18 cellular contexts compared by ENCODE assay signal in the genomic region with DNA sequence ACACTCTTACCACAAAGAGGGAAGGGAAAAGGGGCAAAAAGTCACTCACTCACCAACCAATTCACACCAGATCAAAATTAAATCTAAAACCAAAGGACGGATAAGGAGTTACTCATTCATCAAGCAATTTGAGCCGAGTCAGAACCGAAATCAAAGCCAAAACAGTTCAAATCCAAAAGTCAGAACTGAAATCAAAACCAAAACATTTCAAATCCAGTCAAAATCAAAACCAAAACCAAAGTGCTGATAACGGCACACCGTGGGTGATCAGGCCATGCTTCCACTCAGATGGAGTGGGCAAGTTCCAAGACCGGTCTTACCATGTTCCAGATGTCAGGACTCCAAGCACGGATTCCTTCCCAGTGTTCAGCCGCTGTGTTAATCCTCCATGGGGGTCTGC.
DNase-seq lines count a peak whose midpoint lies in the region; ATAC-seq, FAIRE-seq and TF ChIP-seq lines count a peak whose summit lies in the region.
"Had no signal": no experiment of that assay in that cellular context is flagged by ENCODE, and none has a peak within 500 bp of the region (broad histone marks: within the 10 kb centered on the region; RNA-seq: fewer than 3 reads in every experiment).

No MANE protein-coding gene starts in this region.

- H3K27ac Mint-ChIP-seq in CD14-positive monocyte (peak overlapping the region; percentile 87 to 93 (median 90)), IgD-negative memory B cell (peak overlapping the region in 1 of 3 donors; percentile 76)
- H3K27ac Mint-ChIP-seq: nephron had no signal

- H2BK120ac ChIP-seq in H1 (replicated peaks; ENCODE audit: low read depth, low read length) = no peak overlapping the region

- no peak overlapping the region for H3K4me3 ChIP-seq in H1 (ENCODE audit: extremely low read depth in 1 of 4, insufficient read depth in 2 of 4, low read depth in 3 of 4, low read length in 4 of 4)
- H3K4me3 ChIP-seq: adrenal gland, BLaER1 had no signal

- peaks cover 14% of the 10 kb centered on the region for H3K4me1 Mint-ChIP-seq in CD14-positive monocyte
- H3K4me1 Mint-ChIP-seq in IgD-negative memory B cell = peaks cover 7 to 15% (median 11%) of the 10 kb centered on the region in 3 donors

- H3K56ac ChIP-seq in H1 (replicated peaks; ENCODE audit: insufficient read length, low read depth, low read length) = no peak overlapping the region

- TF ChIP-seq CTCF in CD14-positive monocyte (IDR thresholded peaks at IDR 0.05) (no peak), H1 (IDR thresholded peaks at IDR 0.05; ENCODE audit: control extremely low read depth in 1 of 3, insufficient read depth in 1 of 3, low read depth in 1 of 3, low read length in 3 of 3) (no peak)

- H3K27me3 ChIP-seq in H1 (replicated peaks in 1 of 4; ENCODE audit: control insufficient read depth in 3 of 4, extremely low read depth in 1 of 4, insufficient read depth in 3 of 4, low read length in 3 of 4) = no peaks in the 10 kb centered on the region
- H3K27me3 ChIP-seq: adrenal gland, BLaER1 had no signal

- H3K4me2 ChIP-seq in H1 (ENCODE audit: insufficient read depth in 1 of 2, low read depth in 2 of 2, low read length in 2 of 2) = no peak overlapping the region
- H3K4me2 ChIP-seq: BLaER1 had no signal

- H3K4me3 Mint-ChIP-seq in CD14-positive monocyte (no peak overlapping the region), IgD-negative memory B cell (peak overlapping the region in 3 of 4 donors; percentile 26 to 70 (median 67))
- H3K4me3 Mint-ChIP-seq: H9, nephron had no signal

- POLR2A ChIA-PET in H1 (lab: Charles Lee; ENCODE audit: partially characterized antibody) = no interaction called here

- H2BK20ac ChIP-seq in H1 (ENCODE audit: low read length) = peak overlapping the region; percentile 98

- H2BK12ac ChIP-seq in H1 (ENCODE audit: low read depth, low read length) = peak overlapping the region; percentile 94; the same call in 1 of the 2 replicates

- H2AK5ac ChIP-seq in H1 (ENCODE audit: low read depth, low read length) = no peak overlapping the region

- H3K23me2 ChIP-seq in H1 (ENCODE audit: low read depth, low read length) = no peaks in the 10 kb centered on the region

- H4K91ac ChIP-seq in H1 (replicated peaks; ENCODE audit: insufficient read length, low read length) = no peak overlapping the region

- peak overlapping the region; percentile 53; the same call in 1 of the 2 replicates for H2BK15ac ChIP-seq in H1 (ENCODE audit: low read length)

- FAIRE-seq in A204.1 (lab: Jason Lieb, UNC) (peak; percentile 83), H1 (lab: Jason Lieb, UNC) (no peak)
- FAIRE-seq: RCC 7860 had no signal

- H3K36me3 ChIP-seq in H1 (ENCODE audit: control insufficient read depth in 2 of 4, insufficient read depth in 4 of 4, low read length in 3 of 4) = peaks cover 0 to 6% (median 0%) of the 10 kb centered on the region in 4 experiments; a peak in 1 of 8 replicates
- H3K36me3 ChIP-seq: adrenal gland, BLaER1 had no signal

- H3K9me3 Mint-ChIP-seq in CD14-positive monocyte (peaks cover 20 to 47% (median 36%) of the 10 kb centered on the region in 7 donors), IgD-negative memory B cell (peaks cover 0 to 5% (median 1%) of the 10 kb centered on the region in 3 donors)

- peaks cover 0 to 7% (median under 1%) of the 10 kb centered on the region in 4 experiments; a peak in 4 of 7 replicates for H3K4me1 ChIP-seq in H1 (replicated peaks in 1 of 4; ENCODE audit: control insufficient read depth in 3 of 4, insufficient read depth in 4 of 4, low read length in 3 of 4)
- H3K4me1 ChIP-seq: BLaER1 had no signal

- no peak overlapping the region for H2AFZ ChIP-seq in H1 (ENCODE audit: low read length)

- 94% methylated on average over 8 of the region's 8 CpGs; no CpG with 5 or more reads in 1 of the 2 experiments for WGBS in H1 (ENCODE audit: extremely low coverage in 1 of 2, insufficient coverage in 1 of 2, insufficient read length in 1 of 2, insufficient replicate concordance in 2 of 2, low coverage in 1 of 2, low lambda C conversion rate in 2 of 2, missing lambda C conversion rate in 1 of 2), 2 experiments

- H3K27me3 Mint-ChIP-seq in CD14-positive monocyte (ENCODE audit: low read depth in 3 of 3) = peaks cover 0 to 3% (median 2%) of the 10 kb centered on the region in 3 donors
- H3K27me3 Mint-ChIP-seq in IgD-negative memory B cell = peaks cover 1% of the 10 kb centered on the region

- TF ChIP-seq POLR2A in H1 (IDR thresholded peaks at IDR 0.05; ENCODE audit: control extremely low read depth in 1 of 2, low read depth in 2 of 2, low read length in 2 of 2) = no peak

- no peak for TF ChIP-seq EP300 in H1 (IDR thresholded peaks at IDR 0.05; ENCODE audit: borderline replicate concordance in 1 of 2, low read depth in 2 of 2, low read length in 2 of 2)

- H4K20me1 ChIP-seq in H1 (replicated peaks in 1 of 2; ENCODE audit: control insufficient read depth in 1 of 2, insufficient read depth in 2 of 2, low read length in 2 of 2) = no peaks in the 10 kb centered on the region
- H4K20me1 ChIP-seq: BLaER1 had no signal

- H2BK5ac ChIP-seq in H1 (ENCODE audit: low read depth, low read length) = peak overlapping the region; percentile 71; the same call in 1 of the 2 replicates

- no peaks in the 10 kb centered on the region for H3K79me2 ChIP-seq in H1 (ENCODE audit: control insufficient read depth in 1 of 2, insufficient read depth in 2 of 2, low read length in 2 of 2)

- H3K9ac ChIP-seq in H1 (replicated peaks in 1 of 4; ENCODE audit: extremely low read depth in 1 of 4, low read depth in 3 of 4, low read length in 3 of 4) = no peak overlapping the region
- H3K9ac ChIP-seq: BLaER1 had no signal

- peaks cover 8 to 18% of the 10 kb centered on the region in 2 experiments for H3K9me3 ChIP-seq in H1 (ENCODE audit: insufficient read depth in 2 of 2, low read depth in 1 of 2, low read length in 1 of 2)
- H3K9me3 ChIP-seq: adrenal gland had no signal

- no peak overlapping the region for H3K14ac ChIP-seq in H1 (ENCODE audit: insufficient read length)

- no peaks in the 10 kb centered on the region for H3K79me1 ChIP-seq in H1 (ENCODE audit: low read depth, low read length)

- no peak overlapping the region for H3K27ac ChIP-seq in H1 (ENCODE audit: low read depth, low read length)
- H3K27ac ChIP-seq: adrenal gland, BLaER1 had no signal

- H4K5ac ChIP-seq in H1 (ENCODE audit: insufficient read length, low read depth, low read length) = no peak overlapping the region

- H3K4ac ChIP-seq in H1 (replicated peaks; ENCODE audit: insufficient read length, low read depth, low read length) = no peak overlapping the region

- intact Hi-C loops in CD14-positive monocyte (cut with micrococcal nuclease) = no loop called here

- no peak overlapping the region; the same call in 1 of the 2 replicates for H3K18ac ChIP-seq in H1 (ENCODE audit: extremely low read depth, low read length)

- CTCF ChIA-PET in H1 (lab: Charles Lee; ENCODE audit: partially characterized antibody) = no interaction called here

- H3K23ac ChIP-seq in H1 (ENCODE audit: insufficient read length) = no peak overlapping the region

- TF ChIP-seq RAD21 in H1 (IDR thresholded peaks at IDR 0.05 in 1 of 2, conservative IDR thresholded peaks at IDR 0.05 in 1 of 2; ENCODE audit: low read depth in 2 of 2, low read length in 2 of 2) = no peak

- H4K8ac ChIP-seq in H1 (ENCODE audit: extremely low read depth, insufficient read depth, low read length) = no peak overlapping the region

- no peak for DNase-seq in CD14-positive monocyte (ENCODE audit: low spot score)
- DNase-seq in H1 (ENCODE audit: low read depth in 1 of 2, low spot score in 2 of 2) = no peak
- DNase-seq in ecto neural progenitor cell (ENCODE audit: low spot score) = no peak
- no peak for DNase-seq in midbrain (lab: John Stamatoyannopoulos, UW)
- no peak for DNase-seq in NK-92 treated with Interleukin-12 subunit alpha and Interleukin-12 subunit beta, amount 100 ng/mL, for 24 hours (lab: John Stamatoyannopoulos, UW)
- DNase-seq: adrenal gland; central memory CD4-positive, alpha-beta T cell; DMS79 treated with DMSO at 0.1 percent for 48 hours; H9; left ventricle myocardium superior; NCI-H69; stimulated activated CD4-positive, alpha-beta T cell treated with anti-CD3 and anti-CD28 coated beads, Interleukin-15, amount 100 ng/mL, for 24 hours had no signal

- no peak for ATAC-seq in GM18909 (IDR thresholded peaks at IDR 0.05; ENCODE audit: poor library complexity, unreplicated experiment)
- ATAC-seq: left ventricle myocardium superior had no signal

- peaks cover 0 to 3% of the 10 kb centered on the region in 2 donors for H3K36me3 Mint-ChIP-seq in CD14-positive monocyte
- peaks cover 3% of the 10 kb centered on the region for H3K36me3 Mint-ChIP-seq in IgD-negative memory B cell

TF ChIP-seq in H1, 55 proteins besides CTCF, POLR2A, EP300 and RAD21:
- TF ChIP-seq TBP (IDR thresholded peaks at IDR 0.05; ENCODE audit: low read depth, low read length) (no peak), ZNF274 (IDR thresholded peaks at IDR 0.05; ENCODE audit: borderline replicate concordance, extremely low read depth, low read length) (no peak), ASH2L (IDR thresholded peaks at IDR 0.05; ENCODE audit: low read length) (no peak), SP2 (IDR thresholded peaks at IDR 0.05; ENCODE audit: low read length) (no peak), CHD1 (IDR thresholded peaks at IDR 0.05; ENCODE audit: low read depth, low read length) (no peak), TCF12 (IDR thresholded peaks at IDR 0.05; ENCODE audit: low read depth, low read length) (no peak), EZH2 (IDR thresholded peaks at IDR 0.05; ENCODE audit: low read depth, low read length, severe bottlenecking) (no peak), SUZ12 (IDR thresholded peaks at IDR 0.05; ENCODE audit: low read length) (no peak), RFX5 (IDR thresholded peaks at IDR 0.05; ENCODE audit: borderline replicate concordance, low read depth, low read length) (no peak), BCL11A (IDR thresholded peaks at IDR 0.05; ENCODE audit: low read depth in 2 of 2, low read length in 2 of 2) (no peak), YY1 (IDR thresholded peaks at IDR 0.05; ENCODE audit: low read depth, low read length) (no peak), PHF8 (conservative IDR thresholded peaks at IDR 0.05; ENCODE audit: low read depth, low read length) (no peak), CHD2 (IDR thresholded peaks at IDR 0.05; ENCODE audit: low read length) (no peak), SIX5 (IDR thresholded peaks at IDR 0.05; ENCODE audit: low read depth, low read length) (no peak), GTF2F1 (IDR thresholded peaks at IDR 0.05; ENCODE audit: borderline replicate concordance, low read depth, low read length) (no peak), TEAD4 (IDR thresholded peaks at IDR 0.05; ENCODE audit: low read depth, low read length) (no peak), CBX8 (IDR thresholded peaks at IDR 0.05; ENCODE audit: borderline replicate concordance, low read depth, low read length) (no peak), BACH1 (IDR thresholded peaks at IDR 0.05; ENCODE audit: low read length) (no peak)

Comparison
In these comparisons a context has a peak if more than half of its experiments do, and no peak if none do; other contexts are left out.
1. H3K4me3 Mint-ChIP-seq: peak in IgD-negative memory B cell (3 of 4); none in CD14-positive monocyte (0 of 2).